ENCODE assay signal across 8 cellular contexts in the genomic region with DNA sequence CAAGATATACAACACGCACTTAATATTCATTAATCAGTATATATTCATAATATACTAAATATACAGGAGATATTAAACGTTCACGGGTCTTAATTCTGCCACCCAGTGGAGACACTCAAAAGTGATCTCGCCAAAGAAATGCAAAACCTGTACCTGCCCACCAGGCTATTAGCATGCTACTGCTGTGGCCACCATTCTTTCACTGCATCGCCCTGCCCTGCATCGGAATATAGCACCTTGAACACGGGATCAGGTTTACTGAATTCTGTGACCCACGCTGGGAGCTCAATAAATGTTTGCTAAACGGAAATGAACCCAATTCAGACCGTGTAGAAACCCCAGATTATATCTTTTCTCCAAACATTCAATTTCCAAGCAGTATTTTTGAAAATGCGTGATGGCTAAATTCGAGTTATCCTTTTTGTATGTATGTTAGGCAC. TPM values are rescaled to one million over a fixed set of nuclear protein-coding genes. Genes with fewer than 3 reads are reported as not detected.
DNase-seq lines count a peak whose midpoint lies in the region; ATAC-seq and TF ChIP-seq lines count a peak whose summit lies in the region.

No MANE protein-coding gene starts in this region.

- H3K27me3 ChIP-seq in BLaER1 (no peaks in the 10 kb centered on the region), thoracic aorta (replicated peaks; ENCODE audit: insufficient read depth) (no peaks in the 10 kb centered on the region)

- peak overlapping the region; percentile 89 for H3K4me3 ChIP-seq in BLaER1
- peak overlapping the region; percentile 97 for H3K4me3 ChIP-seq in thoracic aorta

- H4K20me1 ChIP-seq in BLaER1 = peaks cover 32% of the 10 kb centered on the region

- peak; percentile 52 for ATAC-seq in GM18907 (IDR thresholded peaks at IDR 0.05; ENCODE audit: unreplicated experiment)
- peak; percentile 32 for ATAC-seq in HG03139 (IDR thresholded peaks at IDR 0.05; ENCODE audit: unreplicated experiment)
- ATAC-seq in activated CD8-positive, alpha-beta T cell treated with anti-CD3 and anti-CD28 coated beads, Interleukin-2, amount 10 ng/mL, durations not matched to agents 7 days and 5 days = peak; percentile 43
- no peak for ATAC-seq in thoracic aorta (ENCODE audit: insufficient number of reproducible peaks, low FRiP score, low read depth)

- POLR2A ChIA-PET in activated CD8-positive, alpha-beta T cell treated with anti-CD3 and anti-CD28 coated beads, Interleukin-2, amount 10 ng/mL, durations not matched to agents 7 days and 5 days (lab: Charles Lee) = interaction anchor here (1.0 to 2.3 kb wide), 4 partner anchors 40 to 1301 kb away, joined by 3 to 25 read pairs (median 4); a partner anchor contains a TSS

- H3K9me3 Mint-ChIP-seq in activated CD8-positive, alpha-beta T cell treated with anti-CD3 and anti-CD28 coated beads, Interleukin-2, amount 10 ng/mL, durations not matched to agents 7 days and 5 days (ENCODE audit: insufficient read depth) = no peaks in the 10 kb centered on the region
- H3K9me3 Mint-ChIP-seq in endothelial cell (ENCODE audit: unreplicated experiment) = peaks cover 4% of the 10 kb centered on the region

- H3K27ac ChIP-seq in BLaER1 (peak overlapping the region; percentile 88), thoracic aorta (peak overlapping the region; percentile 94)

- TF ChIP-seq CTCF in endothelial cell (IDR thresholded peaks at IDR 0.05; ENCODE audit: unreplicated experiment) = peak; percentile 51
- TF ChIP-seq CTCF in thoracic aorta (IDR thresholded peaks at IDR 0.05) = peak; percentile 51

- DNase-seq in NCI-H526 treated with DMSO at 0.1 percent for 48 hours (lab: John Stamatoyannopoulos, UW) = peak; percentile 81
- peak; percentile 70 for DNase-seq in activated CD8-positive, alpha-beta T cell treated with anti-CD3 and anti-CD28 coated beads, Interleukin-2, amount 10 ng/mL, durations not matched to agents 7 days and 5 days
- DNase-seq in endothelial cell (ENCODE audit: low spot score) = peak; percentile 20
- DNase-seq in midbrain (lab: John Stamatoyannopoulos, UW) = peak; percentile 68
- no peak for DNase-seq in thoracic aorta (ENCODE audit: low spot score)

- H3K4me2 ChIP-seq in BLaER1 = peak overlapping the region; percentile 97

- peaks cover 54% of the 10 kb centered on the region for H3K4me1 Mint-ChIP-seq in activated CD8-positive, alpha-beta T cell treated with anti-CD3 and anti-CD28 coated beads, Interleukin-2, amount 10 ng/mL, durations not matched to agents 7 days and 5 days (ENCODE audit: low read depth)
- peaks cover 23% of the 10 kb centered on the region for H3K4me1 Mint-ChIP-seq in endothelial cell (ENCODE audit: unreplicated experiment)

- H3K36me3 ChIP-seq in BLaER1 = peaks cover 5% of the 10 kb centered on the region; the same call in 1 of the 2 replicates
- H3K36me3 ChIP-seq in thoracic aorta = no peaks in the 10 kb centered on the region

- CTCF ChIA-PET in activated CD8-positive, alpha-beta T cell treated with anti-CD3 and anti-CD28 coated beads, Interleukin-2, amount 10 ng/mL, durations not matched to agents 7 days and 5 days (lab: Charles Lee) = interaction anchor here (0.7 to 3.0 kb wide), 9 partner anchors 9 to 142 kb away, joined by 3 to 14 read pairs (median 7); no protein-coding TSS in a partner anchor

- H3K9me3 ChIP-seq in BLaER1 (no peaks in the 10 kb centered on the region), thoracic aorta (no peaks in the 10 kb centered on the region)

- no peaks in the 10 kb centered on the region for H3K27me3 Mint-ChIP-seq in activated CD8-positive, alpha-beta T cell treated with anti-CD3 and anti-CD28 coated beads, Interleukin-2, amount 10 ng/mL, durations not matched to agents 7 days and 5 days (ENCODE audit: low read depth)
- H3K27me3 Mint-ChIP-seq in endothelial cell (ENCODE audit: unreplicated experiment) = peaks cover 2% of the 10 kb centered on the region

- peak overlapping the region; percentile 94 for H3K9ac ChIP-seq in BLaER1

- H3K4me3 Mint-ChIP-seq in activated CD8-positive, alpha-beta T cell treated with anti-CD3 and anti-CD28 coated beads, Interleukin-2, amount 10 ng/mL, durations not matched to agents 7 days and 5 days = peak overlapping the region; percentile 96
- H3K4me3 Mint-ChIP-seq in endothelial cell (ENCODE audit: unreplicated experiment) = peak overlapping the region; percentile 95

- peaks cover 8% of the 10 kb centered on the region for H3K36me3 Mint-ChIP-seq in activated CD8-positive, alpha-beta T cell treated with anti-CD3 and anti-CD28 coated beads, Interleukin-2, amount 10 ng/mL, durations not matched to agents 7 days and 5 days (ENCODE audit: low read depth)
- no peaks in the 10 kb centered on the region for H3K36me3 Mint-ChIP-seq in endothelial cell (ENCODE audit: low read depth, unreplicated experiment)

- peak overlapping the region; percentile 99 for H3K27ac Mint-ChIP-seq in activated CD8-positive, alpha-beta T cell treated with anti-CD3 and anti-CD28 coated beads, Interleukin-2, amount 10 ng/mL, durations not matched to agents 7 days and 5 days
- H3K27ac Mint-ChIP-seq in endothelial cell (ENCODE audit: unreplicated experiment) = peak overlapping the region; percentile 98

- peaks cover 28% of the 10 kb centered on the region for H3K4me1 ChIP-seq in BLaER1
- peaks cover 7 to 27% of the 10 kb centered on the region in 2 donors for H3K4me1 ChIP-seq in thoracic aorta (ENCODE audit: control insufficient read depth in 1 of 2, low read depth in 2 of 2)

RNA-seq across cellular contexts. Expression of a gene that starts 0.8 kb away (rescaled TPM):
- total RNA-seq in activated CD8-positive, alpha-beta T cell treated with anti-CD3 and anti-CD28 coated beads, Interleukin-2, amount 10 ng/mL, durations not matched to agents 7 days and 5 days = 10 to 100 TPM; 23.4 to 25.2 TPM
- total RNA-seq in endothelial cell (ENCODE audit: unreplicated experiment) (58.0 TPM), thoracic aorta (10 to 100 TPM; 13.0 to 20.0 TPM)

RNA-seq across cellular contexts. Expression of a gene that starts 7.2 kb away (rescaled TPM):
- 10 to 100 TPM; 15.7 to 16.7 TPM for total RNA-seq in activated CD8-positive, alpha-beta T cell treated with anti-CD3 and anti-CD28 coated beads, Interleukin-2, amount 10 ng/mL, durations not matched to agents 7 days and 5 days
- total RNA-seq in endothelial cell (ENCODE audit: unreplicated experiment) (12.5 TPM), thoracic aorta (10 to 100 TPM in 1 of 2 donors, 1 to 10 TPM in 1; 8.0 to 24.0 TPM)
